17 cellular contexts compared by ENCODE assay signal in genomic region chr19:33825556-33825955, GRCh38. TPM values are rescaled to one million over a fixed set of nuclear protein-coding genes. Genes with fewer than 3 reads are reported as not detected.
A peak's percentile ranks its signal among the peaks of the same experiment; 100 is the strongest.
DNase-seq lines count a peak whose midpoint lies in the region; ATAC-seq and TF ChIP-seq lines count a peak whose summit lies in the region.
"Had no signal": no experiment of that assay in that cellular context is flagged by ENCODE, and none has a peak within 500 bp of the region (broad histone marks: within the 10 kb centered on the region; RNA-seq: fewer than 3 reads in every experiment).

No MANE protein-coding gene starts in this region.

- H3K27ac Mint-ChIP-seq in endodermal cell = no peak overlapping the region
- no peak overlapping the region for H3K27ac Mint-ChIP-seq in osteocyte (ENCODE audit: unreplicated experiment)
- H3K27ac Mint-ChIP-seq: CD4-positive, alpha-beta memory T cell; HFFc6 had no signal

- no peak overlapping the region for H3K4me3 Mint-ChIP-seq in endodermal cell
- no peak overlapping the region for H3K4me3 Mint-ChIP-seq in osteocyte (ENCODE audit: unreplicated experiment)
- H3K4me3 Mint-ChIP-seq: CD4-positive, alpha-beta memory T cell; HFFc6 had no signal

- H3K36me3 ChIP-seq in endodermal cell (ENCODE audit: control insufficient read depth, insufficient read depth, low read length) (no peaks in the 10 kb centered on the region), gastrocnemius medialis (no peaks in the 10 kb centered on the region)
- H3K36me3 ChIP-seq: HAP-1 had no signal

- TF ChIP-seq CTCF in endodermal cell (conservative IDR thresholded peaks at IDR 0.05) (no peak), osteocyte (IDR thresholded peaks at IDR 0.05) (no peak), gastrocnemius medialis (IDR thresholded peaks at IDR 0.05 in 4 of 5, conservative IDR thresholded peaks at IDR 0.05 in 1 of 5) (no peak)

- H3K27me3 Mint-ChIP-seq in endodermal cell (ENCODE audit: insufficient read depth) (peaks cover 17% of the 10 kb centered on the region), osteocyte (ENCODE audit: unreplicated experiment) (peaks cover 6% of the 10 kb centered on the region)

- in situ Hi-C loops in gastrocnemius medialis (cut with MboI; ENCODE audit: low sequenced_read_pairs in 4 of 4) = no loop called here

- intact Hi-C loops in gastrocnemius medialis (cut with DNase I; ENCODE audit: low total_unique reads) = no loop called here

- DNase-seq in activated effector memory CD4-positive, alpha-beta T cell treated with anti-CD3 and anti-CD28 coated beads, Interleukin-2, amount 50 U/mL, for 16 hours = peak; percentile 51
- no peak for DNase-seq in activated effector memory CD4-positive, alpha-beta T cell treated with Interleukin-2 at 50 U/mL for 16 hours
- peak; percentile 5 for DNase-seq in endodermal cell
- peak; percentile 32 for DNase-seq in osteocyte (ENCODE audit: extremely low spot score, unreplicated experiment)
- no peak for DNase-seq in NCI-H226
- DNase-seq in NCI-H1694 (lab: John Stamatoyannopoulos, UW) = no peak
- DNase-seq in gastrocnemius medialis = no peak
- DNase-seq: C1 segment of cervical spinal cord; Calu3; CD4-positive, alpha-beta memory T cell; COR-L47; DMS53; DMS79 treated with DMSO at 0.1 percent for 48 hours; GF-D8; GOT3; HFFc6 had no signal

- TF ChIP-seq POLR2A in gastrocnemius medialis (IDR thresholded peaks at IDR 0.05) = no peak

- H3K27ac ChIP-seq in endodermal cell (ENCODE audit: low read depth, low read length) (no peak overlapping the region), gastrocnemius medialis (no peak overlapping the region)

- H3K4me1 Mint-ChIP-seq in endodermal cell (no peaks in the 10 kb centered on the region), osteocyte (ENCODE audit: unreplicated experiment) (peaks cover 6% of the 10 kb centered on the region)

- H3K9me3 Mint-ChIP-seq in endodermal cell (no peaks in the 10 kb centered on the region), osteocyte (ENCODE audit: unreplicated experiment) (no peaks in the 10 kb centered on the region)
- H3K9me3 Mint-ChIP-seq: HFFc6 had no signal

- no peaks in the 10 kb centered on the region for H3K4me1 ChIP-seq in endodermal cell (ENCODE audit: control insufficient read depth, insufficient read depth, low read length)
- H3K4me1 ChIP-seq in gastrocnemius medialis = peaks cover 0 to under 1% of the 10 kb centered on the region in 2 donors

- ATAC-seq in gastrocnemius medialis = no peak

- no peak overlapping the region for H3K9ac ChIP-seq in endodermal cell (ENCODE audit: extremely low read depth, low read length, poor library complexity, severe bottlenecking)

- WGBS in endodermal cell (ENCODE audit: insufficient coverage in 1 of 2, insufficient read length in 1 of 2), 2 experiments = 89 to 100% methylated on average over 6 of the region's 6 CpGs

- H3K36me3 Mint-ChIP-seq in endodermal cell (ENCODE audit: low read depth) = no peaks in the 10 kb centered on the region
- no peaks in the 10 kb centered on the region for H3K36me3 Mint-ChIP-seq in osteocyte (ENCODE audit: unreplicated experiment)
- H3K36me3 Mint-ChIP-seq: CD4-positive, alpha-beta memory T cell had no signal

- H3K9me3 ChIP-seq in endodermal cell (ENCODE audit: control insufficient read depth, low read length) (no peaks in the 10 kb centered on the region), gastrocnemius medialis (no peaks in the 10 kb centered on the region)
- H3K9me3 ChIP-seq: HAP-1 had no signal

- H3K4me3 ChIP-seq in endodermal cell (ENCODE audit: low read length) (no peak overlapping the region), gastrocnemius medialis (no peak overlapping the region)
- H3K4me3 ChIP-seq: HAP-1 had no signal

- peaks cover 6% of the 10 kb centered on the region for H3K27me3 ChIP-seq in endodermal cell (ENCODE audit: control insufficient read depth, insufficient read depth, low read length, poor library complexity, severe bottlenecking)
- H3K27me3 ChIP-seq in gastrocnemius medialis = peaks cover 0 to 3% (median 0%) of the 10 kb centered on the region in 3 donors

RNA-seq across cellular contexts. Expression of gene KCTD15, which starts 28.9 kb away (rescaled TPM):
- total RNA-seq in endodermal cell (10 to 100 TPM; 36.6 to 61.8 TPM), osteocyte (83.2 and 86.8 TPM in 2 replicates), gastrocnemius medialis (10 to 100 TPM in 1 of 4 donors, 1 to 10 TPM in 3; 1.9 to 14.8 (median 5.8) TPM)
- polyA plus RNA-seq in endodermal cell (2013, experiment 1 of 2) = 51.5 TPM
- polyA plus RNA-seq in endodermal cell (2013, experiment 2 of 2) = 46.5 TPM

Comparison
In these comparisons a context has a peak if more than half of its experiments do, and no peak if none do; other contexts are left out.
1. DNase-seq: peak in activated effector memory CD4-positive, alpha-beta T cell treated with anti-CD3 and anti-CD28 coated beads, Interleukin-2, amount 50 U/mL, for 16 hours (single experiment), endodermal cell (single experiment) and osteocyte (single experiment); none in activated effector memory CD4-positive, alpha-beta T cell treated with Interleukin-2 at 50 U/mL for 16 hours (single experiment), NCI-H226 (single experiment), NCI-H1694 (single experiment) and gastrocnemius medialis (0 of 2).